In the genomic region with DNA sequence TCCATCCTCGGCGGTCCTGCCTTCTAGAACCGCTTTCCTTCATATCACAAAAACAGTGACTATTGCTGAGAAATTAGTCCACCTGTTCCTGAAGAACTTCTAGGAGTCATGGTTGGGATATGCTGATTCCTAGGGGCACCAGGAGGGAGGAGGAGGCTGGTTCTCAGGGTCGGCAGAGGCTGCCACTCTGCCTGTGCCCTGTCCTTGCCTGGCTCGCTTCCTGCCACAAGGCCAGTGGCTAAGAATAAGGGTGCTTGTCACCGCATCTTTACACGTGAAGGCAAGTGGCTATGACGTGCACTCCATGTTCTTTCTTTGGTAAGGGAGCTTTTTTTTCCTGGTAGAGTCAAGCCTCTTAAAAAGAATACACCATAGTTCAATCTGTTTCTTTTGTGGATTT, we compare ENCODE assay signal across 17 cellular contexts. TPM values are rescaled to one million over a fixed set of nuclear protein-coding genes. Genes with fewer than 3 reads are reported as not detected.
DNase-seq lines count a peak whose midpoint lies in the region; ATAC-seq and TF ChIP-seq lines count a peak whose summit lies in the region.
"Had no signal": no experiment of that assay in that cellular context is flagged by ENCODE, and none has a peak within 500 bp of the region (broad histone marks: within the 10 kb centered on the region; RNA-seq: fewer than 3 reads in every experiment).

No MANE protein-coding gene starts in this region.

- no peak overlapping the region for H3K4me3 Mint-ChIP-seq in neural progenitor cell
- no peak overlapping the region for H3K4me3 Mint-ChIP-seq in activated CD4-positive, alpha-beta T cell treated with anti-CD3 and anti-CD28 coated beads for 36 hours
- H3K4me3 Mint-ChIP-seq: B cell; CD8-positive, alpha-beta T cell; GM23338 had no signal

- POLR2A ChIA-PET in activated CD4-positive, alpha-beta T cell treated with anti-CD3 and anti-CD28 coated beads for 36 hours (lab: Charles Lee), result no interaction called here

- no peak overlapping the region for H2AFZ ChIP-seq in neural progenitor cell (replicated peaks)
- no peak overlapping the region for H2AFZ ChIP-seq in osteoblast (ENCODE audit: low read length)
- H2AFZ ChIP-seq: GM23338 had no signal

- peak overlapping the region; percentile 18; the same call in 1 of the 2 replicates for H3K4me3 ChIP-seq in SJCRH30
- no peak overlapping the region for H3K4me3 ChIP-seq in dorsolateral prefrontal cortex
- no peak overlapping the region for H3K4me3 ChIP-seq in neural progenitor cell
- peak overlapping the region in 1 of 3 donors; percentile 12 for H3K4me3 ChIP-seq in skeletal muscle tissue (ENCODE audit: low read length in 3 of 3)
- H3K4me3 ChIP-seq in osteoblast (ENCODE audit: insufficient read depth, low read length), result no peak overlapping the region
- H3K4me3 ChIP-seq: BLaER1 treated with 17β-estradiol and CSF1 and Interleukin-3, amounts not matched to agents 10 nM and 100 nM; GM12878; GM23338 had no signal

- H3F3A ChIP-seq in neural progenitor cell (ENCODE audit: low read depth), result no peaks in the 10 kb centered on the region

- intact Hi-C loops in dorsolateral prefrontal cortex (cut with DNase I), result loop anchor here in 1 of 2 donors (5.0 kb wide), 1 partner anchor 33 kb away; a partner anchor contains a TSS
- intact Hi-C loops in activated CD4-positive, alpha-beta T cell treated with anti-CD3 and anti-CD28 coated beads for 36 hours (cut with DNase I, micrococcal nuclease), result no loop called here

- H3K27me3 ChIP-seq in SJCRH30 (no peaks in the 10 kb centered on the region), dorsolateral prefrontal cortex (no peaks in the 10 kb centered on the region), neural progenitor cell (no peaks in the 10 kb centered on the region), skeletal muscle tissue (ENCODE audit: control insufficient read depth in 3 of 3, insufficient read depth in 3 of 3, low read length in 3 of 3) (no peaks in the 10 kb centered on the region), osteoblast (ENCODE audit: insufficient read depth, low read length) (no peaks in the 10 kb centered on the region)
- H3K27me3 ChIP-seq: BLaER1 treated with 17β-estradiol and CSF1 and Interleukin-3, amounts not matched to agents 10 nM and 100 nM had no signal

- no peaks in the 10 kb centered on the region for H3K9me3 Mint-ChIP-seq in neural progenitor cell
- no peaks in the 10 kb centered on the region for H3K9me3 Mint-ChIP-seq in activated CD4-positive, alpha-beta T cell treated with anti-CD3 and anti-CD28 coated beads for 36 hours (ENCODE audit: low read depth)
- H3K9me3 Mint-ChIP-seq: CD8-positive, alpha-beta T cell; GM23338 had no signal

- TF ChIP-seq CTCF in dorsolateral prefrontal cortex (IDR thresholded peaks at IDR 0.05 in 54 of 56, conservative IDR thresholded peaks at IDR 0.05 in 2 of 56; ENCODE audit: low read depth in 1 of 56, partially characterized antibody in 56 of 56) (no peak), neural progenitor cell (IDR thresholded peaks at IDR 0.05) (no peak), osteoblast (IDR thresholded peaks at IDR 0.05; ENCODE audit: extremely low read depth, low read depth, low read length) (no peak)

- peak overlapping the region; percentile 63 for H3K27ac Mint-ChIP-seq in neural progenitor cell
- H3K27ac Mint-ChIP-seq in activated CD4-positive, alpha-beta T cell treated with anti-CD3 and anti-CD28 coated beads for 36 hours, result no peak overlapping the region
- H3K27ac Mint-ChIP-seq: B cell; CD8-positive, alpha-beta T cell; GM23338 had no signal

- CTCF ChIA-PET in activated CD4-positive, alpha-beta T cell treated with anti-CD3 and anti-CD28 coated beads for 36 hours (lab: Charles Lee), result interaction anchor here (0.6 kb wide), 1 partner anchor 535 kb away, joined by 4 read pairs; no protein-coding TSS in a partner anchor

- no peaks in the 10 kb centered on the region for H3K36me3 ChIP-seq in SJCRH30
- H3K36me3 ChIP-seq in neural progenitor cell, result no peaks in the 10 kb centered on the region
- no peaks in the 10 kb centered on the region for H3K36me3 ChIP-seq in skeletal muscle tissue (ENCODE audit: control insufficient read depth in 3 of 3, insufficient read depth in 3 of 3, low read length in 3 of 3)
- no peaks in the 10 kb centered on the region for H3K36me3 ChIP-seq in osteoblast (ENCODE audit: insufficient read depth, low read length)
- H3K36me3 ChIP-seq: BLaER1 treated with 17β-estradiol and CSF1 and Interleukin-3, amounts not matched to agents 10 nM and 100 nM had no signal

- no peaks in the 10 kb centered on the region for H3K36me3 Mint-ChIP-seq in neural progenitor cell
- no peaks in the 10 kb centered on the region for H3K36me3 Mint-ChIP-seq in activated CD4-positive, alpha-beta T cell treated with anti-CD3 and anti-CD28 coated beads for 36 hours (ENCODE audit: low read depth)
- H3K36me3 Mint-ChIP-seq: CD8-positive, alpha-beta T cell had no signal

- H3K4me1 ChIP-seq in SJCRH30, result peaks cover 9% of the 10 kb centered on the region
- H3K4me1 ChIP-seq in neural progenitor cell, result no peaks in the 10 kb centered on the region
- H3K4me1 ChIP-seq in skeletal muscle tissue (ENCODE audit: control insufficient read depth in 3 of 3, insufficient read depth in 3 of 3, low read length in 3 of 3), result peaks cover 0 to 19% (median 18%) of the 10 kb centered on the region in 3 donors
- H3K4me1 ChIP-seq in osteoblast (ENCODE audit: insufficient read depth, low read length), result no peaks in the 10 kb centered on the region
- H3K4me1 ChIP-seq: BLaER1 treated with 17β-estradiol and CSF1 and Interleukin-3, amounts not matched to agents 10 nM and 100 nM had no signal

- peaks cover 3% of the 10 kb centered on the region for H3K4me1 Mint-ChIP-seq in neural progenitor cell
- peaks cover 7% of the 10 kb centered on the region for H3K4me1 Mint-ChIP-seq in activated CD4-positive, alpha-beta T cell treated with anti-CD3 and anti-CD28 coated beads for 36 hours
- H3K4me1 Mint-ChIP-seq: B cell, GM23338 had no signal

- H3K79me2 ChIP-seq in neural progenitor cell (ENCODE audit: low read depth) (no peaks in the 10 kb centered on the region), osteoblast (ENCODE audit: insufficient read depth, low read length) (no peaks in the 10 kb centered on the region)

- peak overlapping the region; percentile 63 for H3K27ac ChIP-seq in SJCRH30
- H3K27ac ChIP-seq in dorsolateral prefrontal cortex, result peak overlapping the region in 42 of 59 donors; percentile 4 to 77 (median 55)
- no peak overlapping the region for H3K27ac ChIP-seq in neural progenitor cell
- H3K27ac ChIP-seq in skeletal muscle tissue (ENCODE audit: low read depth, low read length), result peak overlapping the region; percentile 74
- H3K27ac ChIP-seq in osteoblast (ENCODE audit: low read depth, low read length), result no peak overlapping the region
- H3K27ac ChIP-seq: 22Rv1; BLaER1 treated with 17β-estradiol and CSF1 and Interleukin-3, amounts not matched to agents 10 nM and 100 nM; HL-60 had no signal

- H4K20me1 ChIP-seq in neural progenitor cell (ENCODE audit: low read depth) (no peaks in the 10 kb centered on the region), osteoblast (ENCODE audit: insufficient read depth, low read length) (no peaks in the 10 kb centered on the region)
- H4K20me1 ChIP-seq: BLaER1 treated with 17β-estradiol and CSF1 and Interleukin-3, amounts not matched to agents 10 nM and 100 nM had no signal

- DNase-seq in SJCRH30 (no peak), dorsolateral prefrontal cortex (no peak), neural progenitor cell (ENCODE audit: low spot score) (no peak), osteoblast (ENCODE audit: insufficient read length, low spot score, missing footprints) (no peak)
- no peak for DNase-seq in effector CD8-positive, alpha-beta T cell (lab: John Stamatoyannopoulos, UW)
- DNase-seq in activated CD4-positive, alpha-beta T cell treated with anti-CD3 and anti-CD28 coated beads for 36 hours, result no peak
- DNase-seq: Calu3; CD8-positive, alpha-beta T cell; DMS79 treated with DMSO at 0.1 percent for 48 hours; HCEC 1CT had no signal

- H3K9me3 ChIP-seq in SJCRH30 (replicated peaks) (no peaks in the 10 kb centered on the region), neural progenitor cell (ENCODE audit: low read depth) (no peaks in the 10 kb centered on the region), skeletal muscle tissue (ENCODE audit: control insufficient read depth in 3 of 3, low read length in 3 of 3) (no peaks in the 10 kb centered on the region), osteoblast (ENCODE audit: low read depth, low read length) (no peaks in the 10 kb centered on the region)
- H3K9me3 ChIP-seq: BLaER1 treated with 17β-estradiol and CSF1 and Interleukin-3, amounts not matched to agents 10 nM and 100 nM had no signal

- H3K4me2 ChIP-seq in neural progenitor cell (no peak overlapping the region), osteoblast (ENCODE audit: insufficient read depth, low read length) (no peak overlapping the region)
- H3K4me2 ChIP-seq: BLaER1 treated with 17β-estradiol and CSF1 and Interleukin-3, amounts not matched to agents 10 nM and 100 nM; GM23338 had no signal

- H3K9ac ChIP-seq in neural progenitor cell, result no peak overlapping the region
- peak overlapping the region in 1 of 3 donors; percentile 25 for H3K9ac ChIP-seq in skeletal muscle tissue (ENCODE audit: low read depth in 1 of 3, low read length in 3 of 3)
- H3K9ac ChIP-seq: BLaER1 treated with 17β-estradiol and CSF1 and Interleukin-3, amounts not matched to agents 10 nM and 100 nM had no signal

- ATAC-seq in activated CD4-positive, alpha-beta T cell treated with anti-CD3 and anti-CD28 coated beads for 36 hours, result no peak
- ATAC-seq: CD8-positive, alpha-beta T cell; GM12878; GM23338 had no signal

- H3K27me3 Mint-ChIP-seq in neural progenitor cell (ENCODE audit: insufficient read depth, low read depth), result peaks cover 3% of the 10 kb centered on the region
- peaks cover 3% of the 10 kb centered on the region for H3K27me3 Mint-ChIP-seq in activated CD4-positive, alpha-beta T cell treated with anti-CD3 and anti-CD28 coated beads for 36 hours
- H3K27me3 Mint-ChIP-seq: B cell had no signal

RNA-seq across cellular contexts. Expression of a gene that starts 18.7 kb away (rescaled TPM):
- 26.4 and 28.1 TPM in 2 replicates for total RNA-seq in SJCRH30 (2014; rRNA removed; shearing (Covaris generic))
- total RNA-seq in dorsolateral prefrontal cortex (100 to 1,000 TPM in 58 of 120 experiments, 10 to 100 TPM in 62; 70.3 to 143 (median 98.7) TPM), neural progenitor cell (ENCODE audit: low replicate concordance) (17.0 and 47.2 TPM in 2 replicates), skeletal muscle tissue (49.6 TPM), osteoblast (45.6 and 55.4 TPM in 2 replicates)
- total RNA-seq in activated CD4-positive, alpha-beta T cell treated with anti-CD3 and anti-CD28 coated beads for 36 hours, result 10 to 100 TPM; 46.3 to 55.2 TPM

RNA-seq across cellular contexts. Expression of a gene that starts 34.7 kb away (rescaled TPM):
- 9.7 and 11.0 TPM in 2 replicates for total RNA-seq in SJCRH30 (2014; rRNA removed; shearing (Covaris generic))
- 10 to 100 TPM; 24.8 to 54.3 (median 39.0) TPM for total RNA-seq in dorsolateral prefrontal cortex
- total RNA-seq in neural progenitor cell (ENCODE audit: low replicate concordance), result 6.1 and 8.3 TPM in 2 replicates
- total RNA-seq in skeletal muscle tissue, result 3.1 TPM
- total RNA-seq in osteoblast, result 1.2 and 1.4 TPM in 2 replicates
- total RNA-seq in activated CD4-positive, alpha-beta T cell treated with anti-CD3 and anti-CD28 coated beads for 36 hours, result 10 to 100 TPM; 11.9 to 13.8 TPM

Comparison
In these comparisons a context has a peak if more than half of its experiments do, and no peak if none do; other contexts are left out.
1. H3K27ac ChIP-seq: peak in SJCRH30 (single experiment), dorsolateral prefrontal cortex (42 of 59) and skeletal muscle tissue (single experiment); none in neural progenitor cell (single experiment) and osteoblast (single experiment).